ENCODE assay signal across 8 cellular contexts in genomic region chr22:31943206-31943975, GRCh38. TPM values are rescaled to one million over a fixed set of nuclear protein-coding genes. Genes with fewer than 3 reads are reported as not detected.
DNase-seq lines count a peak whose midpoint lies in the region; ATAC-seq and TF ChIP-seq lines count a peak whose summit lies in the region.

No MANE protein-coding gene starts in this region.

- peaks cover 15% of the 10 kb centered on the region for H3K36me3 Mint-ChIP-seq in activated T-helper 17 cell treated with anti-CD3 and anti-CD28 coated beads, Interleukin-2, amount 50 U/mL, for 72 hours (ENCODE audit: low read depth)
- H3K36me3 Mint-ChIP-seq in immature natural killer cell = peaks cover 0 to 5% (median 0%) of the 10 kb centered on the region in 3 donors

- no peaks in the 10 kb centered on the region for H3K27me3 Mint-ChIP-seq in activated T-helper 17 cell treated with anti-CD3 and anti-CD28 coated beads, Interleukin-2, amount 50 U/mL, for 72 hours
- H3K27me3 Mint-ChIP-seq in immature natural killer cell (ENCODE audit: low read depth in 3 of 3) = peaks cover 3 to 5% (median 4%) of the 10 kb centered on the region in 3 donors

- no peak for TF ChIP-seq CTCF in HEK293 (tag by site-specific recombination; IDR thresholded peaks at IDR 0.05)

- peak overlapping the region; percentile 56 to 92 for H3K9ac ChIP-seq in stomach smooth muscle (ENCODE audit: low read length in 2 of 2)

- no peak for ATAC-seq in activated T-helper 17 cell treated with anti-CD3 and anti-CD28 coated beads, Interleukin-2, amount 50 U/mL, for 72 hours (replicated peaks)
- ATAC-seq in HG02588 (IDR thresholded peaks at IDR 0.05; ENCODE audit: unreplicated experiment) = no peak
- ATAC-seq in HG02981 (IDR thresholded peaks at IDR 0.05; ENCODE audit: unreplicated experiment) = no peak

- H3K9me3 ChIP-seq in HEK293 (ENCODE audit: control insufficient read depth, insufficient read depth, low read depth, low read length) = no peaks in the 10 kb centered on the region
- no peaks in the 10 kb centered on the region for H3K9me3 ChIP-seq in stomach smooth muscle (ENCODE audit: control insufficient read depth in 2 of 2, low read length in 2 of 2)

- peaks cover 12 to 14% of the 10 kb centered on the region in 2 experiments for H3K36me3 ChIP-seq in HEK293 (ENCODE audit: control insufficient read depth in 2 of 2, insufficient read depth in 1 of 2, low read length in 2 of 2)
- peaks cover 3 to 4% of the 10 kb centered on the region in 2 donors for H3K36me3 ChIP-seq in stomach smooth muscle (ENCODE audit: control insufficient read depth in 2 of 2, insufficient read depth in 2 of 2, low read length in 2 of 2)

- peak overlapping the region; percentile 75 for H3K27ac Mint-ChIP-seq in activated T-helper 17 cell treated with anti-CD3 and anti-CD28 coated beads, Interleukin-2, amount 50 U/mL, for 72 hours
- H3K27ac Mint-ChIP-seq in immature natural killer cell = peak overlapping the region in 4 of 6 donors; percentile 59 to 81 (median 68)

- H3K4me1 ChIP-seq in HEK293 (ENCODE audit: control insufficient read depth, insufficient read depth, low read length) (peaks cover 12% of the 10 kb centered on the region; the same call in 1 of the 2 replicates), stomach smooth muscle (ENCODE audit: control insufficient read depth, insufficient read depth, low read length) (peaks cover 17% of the 10 kb centered on the region)

- CTCF ChIA-PET in HEK293 (lab: Yijun Ruan, JAX) = interaction anchor here (0.7 to 1.4 kb wide), 2 partner anchors 15 to 29 kb away, joined by 3 read pairs; no protein-coding TSS in a partner anchor

- POLR2A ChIA-PET in HEK293 (lab: Yijun Ruan, JAX) = interaction anchor here (1.4 kb wide), 1 partner anchor 17 kb away, joined by 5 read pairs; no protein-coding TSS in a partner anchor

- H3K9me3 Mint-ChIP-seq in activated T-helper 17 cell treated with anti-CD3 and anti-CD28 coated beads, Interleukin-2, amount 50 U/mL, for 72 hours = no peaks in the 10 kb centered on the region
- no peaks in the 10 kb centered on the region for H3K9me3 Mint-ChIP-seq in immature natural killer cell

- H3K27me3 ChIP-seq in stomach smooth muscle (ENCODE audit: control insufficient read depth in 1 of 2, insufficient read depth in 2 of 2, low read length in 2 of 2) = no peaks in the 10 kb centered on the region

- peaks cover 13% of the 10 kb centered on the region for H3K4me1 Mint-ChIP-seq in activated T-helper 17 cell treated with anti-CD3 and anti-CD28 coated beads, Interleukin-2, amount 50 U/mL, for 72 hours
- H3K4me1 Mint-ChIP-seq in immature natural killer cell = peaks cover 12 to 23% of the 10 kb centered on the region in 2 donors

- peak overlapping the region; percentile 99 for H3K27ac ChIP-seq in HEK293 (ENCODE audit: extremely low read depth, low read depth, low read length)
- H3K27ac ChIP-seq in stomach smooth muscle (ENCODE audit: low read length) = peak overlapping the region; percentile 92

- peak overlapping the region; percentile 86 for H3K4me3 Mint-ChIP-seq in activated T-helper 17 cell treated with anti-CD3 and anti-CD28 coated beads, Interleukin-2, amount 50 U/mL, for 72 hours
- H3K4me3 Mint-ChIP-seq in immature natural killer cell = peak overlapping the region; percentile 89 to 92 (median 91)

- H3K4me3 ChIP-seq in HEK293 (ENCODE audit: low read depth, low read length) (peak overlapping the region; percentile 59), stomach smooth muscle (ENCODE audit: low read length in 2 of 2) (peak overlapping the region; percentile 41 to 76)

- no peak for DNase-seq in immature natural killer cell
- DNase-seq in DMS 273 (lab: John Stamatoyannopoulos, UW; ENCODE audit: unreplicated experiment) = no peak
- no peak for DNase-seq in kidney glomerular epithelial cell (lab: John Stamatoyannopoulos, UW)

TF ChIP-seq in HEK293, 187 proteins besides CTCF, POLR2A, EP300 and RAD21:
- TF ChIP-seq ZNF426 (tag by site-specific recombination; IDR thresholded peaks at IDR 0.05) (no peak), ZBTB17 (tag by site-specific recombination; IDR thresholded peaks at IDR 0.05) (peak; percentile 79), ZNF664 (tag by site-specific recombination; IDR thresholded peaks at IDR 0.05) (peak; percentile 96), ZEB2 (tag by site-specific recombination; IDR thresholded peaks at IDR 0.05) (no peak), ZNF600 (tag by site-specific recombination; IDR thresholded peaks at IDR 0.05) (0 out of 2 replicates have a peak, but pooled peaks have one; percentile 52), ZNF561 (tag by site-specific recombination; IDR thresholded peaks at IDR 0.05; ENCODE audit: borderline replicate concordance) (0 out of 2 replicates have a peak, but pooled peaks have one; percentile 7), ZNF10 (tag by site-specific recombination; IDR thresholded peaks at IDR 0.05) (no peak)
- TF ChIP-seq, protein P1, sequence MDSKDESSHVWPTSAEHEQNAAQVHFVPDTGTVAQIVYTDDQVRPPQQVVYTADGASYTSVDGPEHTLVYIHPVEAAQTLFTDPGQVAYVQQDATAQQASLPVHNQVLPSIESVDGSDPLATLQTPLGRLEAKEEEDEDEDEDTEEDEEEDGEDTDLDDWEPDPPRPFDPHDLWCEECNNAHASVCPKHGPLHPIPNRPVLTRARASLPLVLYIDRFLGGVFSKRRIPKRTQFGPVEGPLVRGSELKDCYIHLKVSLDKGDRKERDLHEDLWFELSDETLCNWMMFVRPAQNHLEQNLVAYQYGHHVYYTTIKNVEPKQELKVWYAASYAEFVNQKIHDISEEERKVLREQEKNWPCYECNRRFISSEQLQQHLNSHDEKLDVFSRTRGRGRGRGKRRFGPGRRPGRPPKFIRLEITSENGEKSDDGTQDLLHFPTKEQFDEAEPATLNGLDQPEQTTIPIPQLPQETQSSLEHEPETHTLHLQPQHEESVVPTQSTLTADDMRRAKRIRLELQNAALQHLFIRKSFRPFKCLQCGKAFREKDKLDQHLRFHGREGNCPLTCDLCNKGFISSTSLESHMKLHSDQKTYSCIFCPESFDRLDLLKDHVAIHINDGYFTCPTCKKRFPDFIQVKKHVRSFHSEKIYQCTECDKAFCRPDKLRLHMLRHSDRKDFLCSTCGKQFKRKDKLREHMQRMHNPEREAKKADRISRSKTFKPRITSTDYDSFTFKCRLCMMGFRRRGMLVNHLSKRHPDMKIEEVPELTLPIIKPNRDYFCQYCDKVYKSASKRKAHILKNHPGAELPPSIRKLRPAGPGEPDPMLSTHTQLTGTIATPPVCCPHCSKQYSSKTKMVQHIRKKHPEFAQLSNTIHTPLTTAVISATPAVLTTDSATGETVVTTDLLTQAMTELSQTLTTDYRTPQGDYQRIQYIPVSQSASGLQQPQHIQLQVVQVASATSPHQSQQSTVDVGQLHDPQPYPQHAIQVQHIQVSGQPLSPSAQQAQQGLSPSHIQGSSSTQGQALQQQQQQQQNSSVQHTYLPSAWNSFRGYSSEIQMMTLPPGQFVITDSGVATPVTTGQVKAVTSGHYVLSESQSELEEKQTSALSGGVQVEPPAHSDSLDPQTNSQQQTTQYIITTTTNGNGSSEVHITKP (tag by site-specific recombination; IDR thresholded peaks at IDR 0.05) = 0 out of 2 replicates have a peak, but pooled peaks have one; percentile 7

RNA-seq across cellular contexts. Expression of gene YWHAH, which starts 0.9 kb away (rescaled TPM):
- 100 to 1,000 TPM; 168 to 211 TPM for total RNA-seq in activated T-helper 17 cell treated with anti-CD3 and anti-CD28 coated beads, Interleukin-2, amount 50 U/mL, for 72 hours
- 100 to 1,000 TPM in 1 of 3 donors, 10 to 100 TPM in 2; 76.5 to 113 (median 84.0) TPM for polyA plus RNA-seq in immature natural killer cell
